Comparison of ENCODE assay signal across 9 cellular contexts in genomic region chr4:21948347-21949072, GRCh38. TPM values are rescaled to one million over a fixed set of nuclear protein-coding genes. Genes with fewer than 3 reads are reported as not detected.
DNase-seq lines count a peak whose midpoint lies in the region; ATAC-seq, FAIRE-seq and TF ChIP-seq lines count a peak whose summit lies in the region.
"Had no signal": no experiment of that assay in that cellular context is flagged by ENCODE, and none has a peak within 500 bp of the region (broad histone marks: within the 10 kb centered on the region; RNA-seq: fewer than 3 reads in every experiment).

TSS of gene KCNIP4 (minus strand) at chr4:21948772.

- H3K27me3 Mint-ChIP-seq in Calu3 (ENCODE audit: unreplicated experiment): no peaks in the 10 kb centered on the region

- H3K79me2 ChIP-seq in trophoblast cell (ENCODE audit: control insufficient read depth, insufficient read depth, low read length, poor library complexity): no peaks in the 10 kb centered on the region

- H4K91ac ChIP-seq in trophoblast cell (ENCODE audit: low read depth, low read length): no peak within 1 kb of the TSS

- CTCF ChIA-PET in RWPE1 (lab: Yijun Ruan, JAX) (interaction anchor here (0.5 kb wide), 1 partner anchor 732 kb away, joined by 3 read pairs; no protein-coding TSS in a partner anchor), Calu3 (lab: Charles Lee) (no interaction called here)

- POLR2A ChIA-PET in RWPE1 (lab: Yijun Ruan, JAX; ENCODE audit: low non-redundant PET): no interaction called here

- H3K4me1 ChIP-seq in trophoblast cell (ENCODE audit: control insufficient read depth in 1 of 2, insufficient read depth in 2 of 2, low read length in 2 of 2): peaks cover 0 to 7% of the 10 kb centered on the region in 2 experiments

- no peaks in the 10 kb centered on the region for H3K36me3 Mint-ChIP-seq in Calu3 (ENCODE audit: insufficient read depth, unreplicated experiment)

- ATAC-seq in GM19463 (IDR thresholded peaks at IDR 0.05; ENCODE audit: unreplicated experiment) (peak; percentile 75), HG03439 (IDR thresholded peaks at IDR 0.05; ENCODE audit: unreplicated experiment) (no peak), esophagus mucosa (no peak)
- ATAC-seq: K562 had no signal

- H3K4me2 ChIP-seq in trophoblast cell (ENCODE audit: low read length): peak within 1 kb of the TSS; percentile 100

- H3K9ac ChIP-seq in trophoblast cell (ENCODE audit: low read length): no peak within 1 kb of the TSS

- no peaks in the 10 kb centered on the region for H3K4me1 Mint-ChIP-seq in Calu3 (ENCODE audit: low read depth, unreplicated experiment)

- H3K18ac ChIP-seq in trophoblast cell (ENCODE audit: low read length): no peak within 1 kb of the TSS

- BruUV-seq in Calu3 (replicated peaks; lab: Mats Ljungman, UMichigan): no TSS peak

- H3K27ac Mint-ChIP-seq in Calu3 (ENCODE audit: unreplicated experiment): no peak within 1 kb of the TSS

- H3K4me3 Mint-ChIP-seq in Calu3 (ENCODE audit: low read depth, unreplicated experiment): no peak within 1 kb of the TSS

- TF ChIP-seq CTCF in RWPE1 (conservative IDR thresholded peaks at IDR 0.05; ENCODE audit: low read depth) (no peak), fibroblast of mammary gland (conservative IDR thresholded peaks at IDR 0.05; ENCODE audit: control insufficient read depth, insufficient read depth, low read depth, low read length) (no peak), Calu3 (IDR thresholded peaks at IDR 0.05; ENCODE audit: unreplicated experiment) (no peak)

- no peaks in the 10 kb centered on the region for H3K9me3 ChIP-seq in trophoblast cell (ENCODE audit: insufficient read depth, low read depth, low read length)

- no peak within 1 kb of the TSS for H3K27ac ChIP-seq in RWPE1
- no peak within 1 kb of the TSS for H3K27ac ChIP-seq in trophoblast cell (ENCODE audit: low read depth, low read length)

- H2BK12ac ChIP-seq in trophoblast cell (ENCODE audit: low read length): no peak within 1 kb of the TSS

- no CpG with 5 or more reads among the region's 81 CpGs for WGBS in trophoblast cell (ENCODE audit: extremely low coverage, insufficient coverage, insufficient read length)

- no peak within 1 kb of the TSS for H2BK120ac ChIP-seq in trophoblast cell (ENCODE audit: insufficient read depth, low read length, poor library complexity)

- no peak for FAIRE-seq in RCC 7860 (lab: Jason Lieb, UNC)
- FAIRE-seq: K562 had no signal

- intact Hi-C loops in Calu3 (cut with micrococcal nuclease; ENCODE audit: unreplicated experiment): no loop called here

- no peak within 1 kb of the TSS for H2AK5ac ChIP-seq in trophoblast cell (ENCODE audit: low read length)

- H3K23ac ChIP-seq in trophoblast cell (ENCODE audit: low read length): no peak within 1 kb of the TSS

- H3K4me3 ChIP-seq in fibroblast of mammary gland (ENCODE audit: control insufficient read depth, low read depth, low read length) (peak within 1 kb of the TSS; percentile 40), trophoblast cell (ENCODE audit: low read depth, low read length) (peak within 1 kb of the TSS; percentile 74)
- H3K4me3 ChIP-seq: K562 had no signal

- no peaks in the 10 kb centered on the region for H3K79me1 ChIP-seq in trophoblast cell (ENCODE audit: low read length)

- no peak within 1 kb of the TSS for H4K8ac ChIP-seq in trophoblast cell (ENCODE audit: low read depth, low read length)

- no peak within 1 kb of the TSS for H4K12ac ChIP-seq in trophoblast cell (ENCODE audit: low read depth, low read length)

- H3K4ac ChIP-seq in trophoblast cell (ENCODE audit: low read depth, low read length): no peak within 1 kb of the TSS

- no peaks in the 10 kb centered on the region for H3K36me3 ChIP-seq in trophoblast cell (ENCODE audit: control insufficient read depth in 1 of 2, insufficient read depth in 2 of 2, low read length in 2 of 2)

- H3K27me3 ChIP-seq in trophoblast cell (ENCODE audit: insufficient read depth, low read length): peaks cover 17% of the 10 kb centered on the region

- no peak within 1 kb of the TSS for H3K14ac ChIP-seq in trophoblast cell (ENCODE audit: low read length)

- DNase-seq in RWPE1 (ENCODE audit: low spot score) (peak; percentile 25), fibroblast of mammary gland (ENCODE audit: low read depth) (peak; percentile 8), trophoblast cell (no peak), Calu3 (no peak), RCC 7860 (ENCODE audit: low spot score) (no peak)

- H2AFZ ChIP-seq in trophoblast cell (ENCODE audit: insufficient read depth, low read length, poor library complexity): peak within 1 kb of the TSS; percentile 69

- no peaks in the 10 kb centered on the region for H3K9me3 Mint-ChIP-seq in Calu3 (ENCODE audit: low read depth, unreplicated experiment)

- H2BK5ac ChIP-seq in trophoblast cell (ENCODE audit: low read depth, low read length, poor library complexity): no peak within 1 kb of the TSS

RNA-seq across cellular contexts. Expression of gene KCNIP4, which starts in this region (rescaled TPM):
- polyA plus RNA-seq in trophoblast cell (2013): 0.42 and 0.47 TPM in 2 replicates
- total RNA-seq in Calu3 (2022): not detected in 2 replicates
- not detected for total RNA-seq in esophagus mucosa
- total RNA-seq: K562 had no signal

Comparison
In these comparisons a context has a peak if more than half of its experiments do, and no peak if none do; other contexts are left out.
1. DNase-seq: peak in RWPE1 (single experiment) and fibroblast of mammary gland (single experiment); none in trophoblast cell (0 of 2), Calu3 (single experiment) and RCC 7860 (single experiment).